ENCODE assay signal across 14 cellular contexts in genomic region chr1:13009348-13009747, GRCh38. TPM values are rescaled to one million over a fixed set of nuclear protein-coding genes. Genes with fewer than 3 reads are reported as not detected.
A peak's percentile ranks its signal among the peaks of the same experiment; 100 is the strongest.
DNase-seq lines count a peak whose midpoint lies in the region; ATAC-seq and TF ChIP-seq lines count a peak whose summit lies in the region.
"Not testable (repeated sequence)": the region's sequence is repeated elsewhere in the genome, so short reads cannot be mapped to it uniquely, and the experiment has no call there.
"Had no signal": no experiment of that assay in that cellular context is flagged by ENCODE, and none has a peak within 500 bp of the region (broad histone marks: within the 10 kb centered on the region; RNA-seq: fewer than 3 reads in every experiment).

No MANE protein-coding gene starts in this region.

- H3K27me3 ChIP-seq in left lung; lower lobe of right lung (ENCODE audit: low read depth); upper lobe of right lung: not testable (repeated sequence)

- not testable (repeated sequence) for H3K4me1 ChIP-seq in left lung, lower lobe of right lung, upper lobe of right lung

- H3K36me3 ChIP-seq in left lung, lower lobe of right lung, upper lobe of right lung: not testable (repeated sequence)

- not testable (repeated sequence) for TF ChIP-seq CTCF in left lung (IDR thresholded peaks at IDR 0.05); lower lobe of right lung (IDR thresholded peaks at IDR 0.05); upper lobe of right lung (IDR thresholded peaks at IDR 0.05)

- DNase-seq in left lung, lower lobe of right lung, upper lobe of right lung: not testable (repeated sequence)

- not testable (repeated sequence) for H3K4me3 ChIP-seq in left lung, lower lobe of right lung, upper lobe of right lung

- H3K27ac ChIP-seq in left lung, lower lobe of right lung, upper lobe of right lung: not testable (repeated sequence)

- peak; percentile 76 for ATAC-seq in left lung
- peak; percentile 60 to 66 for ATAC-seq in lower lobe of right lung
- ATAC-seq in upper lobe of right lung, result peak; percentile 31

- intact Hi-C loops in left lung (cut with DNase I); lower lobe of right lung (cut with DNase I); upper lobe of right lung (cut with DNase I): not testable (repeated sequence)

- not testable (repeated sequence) for H3K9me3 ChIP-seq in left lung, lower lobe of right lung, upper lobe of right lung

RNA-seq across cellular contexts. Expression of gene PRAMEF27, which starts 47.0 kb away (rescaled TPM):
- not detected for total RNA-seq in left lung
- total RNA-seq in lower lobe of right lung, result not detected
- total RNA-seq in upper lobe of right lung, result not detected
- total RNA-seq: A172; A673; B cell; Caco-2; Calu3; CD4-positive, alpha-beta memory T cell; CD4-positive, alpha-beta T cell; CD4-positive, CD25-positive, alpha-beta regulatory T cell; CD8-positive, alpha-beta memory T cell; CD8-positive, alpha-beta T cell; Daoy had no signal

RNA-seq across cellular contexts. Expression of gene HNRNPCL3, which starts 51.2 kb away (rescaled TPM):
- total RNA-seq in left lung, result not detected
- not detected for total RNA-seq in lower lobe of right lung
- total RNA-seq in upper lobe of right lung, result not detected
- total RNA-seq: A172; A673; B cell; Caco-2; Calu3; CD4-positive, alpha-beta memory T cell; CD4-positive, alpha-beta T cell; CD4-positive, CD25-positive, alpha-beta regulatory T cell; CD8-positive, alpha-beta memory T cell; CD8-positive, alpha-beta T cell; Daoy had no signal
